ENCODE assay signal across 15 cellular contexts in genomic region chr6:138188278-138188923, GRCh38. TPM values are rescaled to one million over a fixed set of nuclear protein-coding genes. Genes with fewer than 3 reads are reported as not detected.
DNase-seq lines count a peak whose midpoint lies in the region; ATAC-seq lines count a peak whose summit lies in the region.
"Had no signal": no experiment of that assay in that cellular context is flagged by ENCODE, and none has a peak within 500 bp of the region (broad histone marks: within the 10 kb centered on the region; RNA-seq: fewer than 3 reads in every experiment).

No MANE protein-coding gene starts in this region.

- H3K27me3 ChIP-seq in mucosa of rectum (ENCODE audit: control insufficient read depth in 2 of 2, insufficient read depth in 2 of 2, low read length in 2 of 2) = no peaks in the 10 kb centered on the region

- ATAC-seq in Right ventricle myocardium inferior (no peak), HG03045 (IDR thresholded peaks at IDR 0.05; ENCODE audit: unreplicated experiment) (no peak), GM21390 (IDR thresholded peaks at IDR 0.05; ENCODE audit: unreplicated experiment) (no peak)
- ATAC-seq: effector memory CD8-positive, alpha-beta T cell had no signal

- no peaks in the 10 kb centered on the region for H3K36me3 ChIP-seq in mucosa of rectum (ENCODE audit: control insufficient read depth in 2 of 2, insufficient read depth in 2 of 2, low read length in 2 of 2)

- H3K9ac ChIP-seq in mucosa of rectum (ENCODE audit: low read depth in 1 of 2, low read length in 2 of 2) = peak overlapping the region in 1 of 2 donors; percentile 2

- intact Hi-C loops in Right ventricle myocardium inferior (cut with DNase I) = no loop called here

- peak overlapping the region; percentile 62 to 70 for H3K27ac ChIP-seq in mucosa of rectum (ENCODE audit: low read depth in 2 of 2, low read length in 2 of 2)
- H3K27ac ChIP-seq: PC-9 had no signal

- peak; percentile 76 for DNase-seq in DMS153 treated with DMSO at 0.1 percent for 48 hours (lab: John Stamatoyannopoulos, UW; ENCODE audit: unreplicated experiment)
- peak; percentile 82 for DNase-seq in NCI-H128 (lab: John Stamatoyannopoulos, UW; ENCODE audit: unreplicated experiment)
- peak; percentile 40 for DNase-seq in cerebellar cortex (ENCODE audit: low spot score)
- no peak for DNase-seq in Right ventricle myocardium inferior (ENCODE audit: missing footprints)
- no peak for DNase-seq in AG08396 (ENCODE audit: low spot score)
- DNase-seq: activated CD4-positive, alpha-beta T cell treated with anti-CD3 and anti-CD28 coated beads, Interleukin-2, amount 10 ng/mL, durations not matched to agents 24 days and 14 days; effector memory CD8-positive, alpha-beta T cell; kidney glomerular epithelial cell; NCI-H1436 had no signal

- H3K4me3 ChIP-seq in mucosa of rectum (ENCODE audit: low read length in 2 of 2) = peak overlapping the region in 1 of 2 donors; percentile 4
- H3K4me3 ChIP-seq: PC-9 had no signal

- peaks cover 6 to 31% of the 10 kb centered on the region in 2 donors for H3K4me1 ChIP-seq in mucosa of rectum (ENCODE audit: control insufficient read depth in 2 of 2, insufficient read depth in 2 of 2, low read length in 2 of 2)

- H3K9me3 ChIP-seq in mucosa of rectum (ENCODE audit: control insufficient read depth in 2 of 2, low read length in 2 of 2) = no peaks in the 10 kb centered on the region

RNA-seq across cellular contexts. Expression of gene ARFGEF3, which starts 26.7 kb away (rescaled TPM):
- total RNA-seq in Right ventricle myocardium inferior = 1.4 TPM

RNA-seq across cellular contexts. Expression of gene PBOV1, which starts 29.9 kb away (rescaled TPM):
- total RNA-seq in Right ventricle myocardium inferior = not detected
- total RNA-seq: activated CD4-positive, alpha-beta T cell treated with anti-CD3 and anti-CD28 coated beads, Interleukin-2, amount 10 ng/mL, durations not matched to agents 24 days and 14 days; PC-9; skeletal muscle tissue; subcutaneous adipose tissue had no signal

Comparison
In these comparisons a context has a peak if more than half of its experiments do, and no peak if none do; other contexts are left out.
1. DNase-seq: peak in DMS153 treated with DMSO at 0.1 percent for 48 hours (single experiment), NCI-H128 (single experiment) and cerebellar cortex (single experiment); none in Right ventricle myocardium inferior (single experiment) and AG08396 (single experiment).